In genomic region chr5:53464722-53465121, GRCh38 we compare ENCODE assay signal across 2 cellular contexts.
TF ChIP-seq lines count a peak whose summit lies in the region.

No MANE protein-coding gene starts in this region.

TF ChIP-seq in SK-N-SH, 30 proteins besides CTCF, POLR2A, EP300 and RAD21 (continued from another document):
- TF ChIP-seq REST (IDR thresholded peaks at IDR 0.05; ENCODE audit: low read depth, low read length) (no peak), FOSL2 (IDR thresholded peaks at IDR 0.05; ENCODE audit: borderline replicate concordance, low read depth) (no peak), YY1 (IDR thresholded peaks at IDR 0.05; ENCODE audit: low read depth) (no peak), SIN3A (IDR thresholded peaks at IDR 0.05; ENCODE audit: borderline replicate concordance, low read depth, low read length) (no peak), PBX3 (IDR thresholded peaks at IDR 0.05) (no peak), FOXM1 (IDR thresholded peaks at IDR 0.05; ENCODE audit: low read depth) (no peak), RCOR1 (IDR thresholded peaks at IDR 0.05; ENCODE audit: low read length) (no peak), JUND (IDR thresholded peaks at IDR 0.05) (no peak), MAX (IDR thresholded peaks at IDR 0.05; ENCODE audit: low read depth) (no peak)
TF ChIP-seq in SK-N-SH: peak in this region for 0.

TF ChIP-seq in SK-N-SH treated with all-trans-retinoic acid at 6 μM for 48 hours, 23 proteins besides CTCF, POLR2A, EP300 and RAD21 (continued from another document):
- no peak for TF ChIP-seq CSRNP3 (CRISPR knock-in tag; IDR thresholded peaks at IDR 0.05)
- no peak for TF ChIP-seq TSHZ2 (CRISPR knock-in tag; IDR thresholded peaks at IDR 0.05)
